In genomic region chr6:80254716-80255115, GRCh38 we compare ENCODE assay signal across 25 cellular contexts.
"Had no signal": no experiment of that assay in that cellular context is flagged by ENCODE, and none has a peak within 500 bp of the region (broad histone marks: within the 10 kb centered on the region; RNA-seq: fewer than 3 reads in every experiment).

No MANE protein-coding gene starts in this region.

- H3K27ac ChIP-seq: epithelial cell of prostate, left ventricle myocardium inferior, neutrophil, parathyroid adenoma, sigmoid colon, transverse colon had no signal

- H3K36me3 ChIP-seq: left ventricle myocardium inferior, neutrophil, sigmoid colon, transverse colon had no signal

- H3K4me1 ChIP-seq: parathyroid adenoma, transverse colon had no signal

- H3K4me3 ChIP-seq: left ventricle myocardium inferior, sigmoid colon, transverse colon had no signal

- ATAC-seq: activated CD4-positive, alpha-beta T cell treated with anti-CD3 and anti-CD28 coated beads for 36 hours; activated T-cell treated with anti-CD3 and anti-CD28 coated beads, Interleukin-2, amount 50 U/mL, for 4 hours; natural killer cell treated with Interleukin-12 subunit alpha and Interleukin-12 subunit beta and Interleukin-15 and Interleukin-18, amount 100 ng/mL, for 72 hours; stimulated activated naive B cell treated with anti-CD40 and anti-IgM and Interleukin-4, amounts not matched to agents 10 μg/mL and 1 μg/mL and 100 μg/mL, for 72 hours; T-cell had no signal

- H3K9me3 ChIP-seq: left ventricle myocardium inferior, neutrophil, sigmoid colon, transverse colon had no signal

- DNase-seq: activated B cell treated with CpG ODN at 0.5 μM for 24 hours; activated CD4-positive, alpha-beta T cell treated with anti-CD3 and anti-CD28 coated beads for 36 hours; activated CD4-positive, alpha-beta T cell treated with anti-CD3 and anti-CD28 coated beads, Interleukin-2, amount 50 U/mL, for 4 hours; activated CD8-positive, alpha-beta memory T cell treated with anti-CD3 and anti-CD28 coated beads for 24 hours; activated CD8-positive, alpha-beta memory T cell treated with anti-CD3 and anti-CD28 coated beads, Interleukin-2, amount 50 U/mL, for 4 hours; activated naive CD4-positive, alpha-beta T cell treated with Interleukin-2 at 50 U/mL for 16 hours; activated naive CD8-positive, alpha-beta T cell treated with anti-CD3 and anti-CD28 coated beads for 36 hours; activated T-cell treated with anti-CD3 and anti-CD28 coated beads, Interleukin-2, amount 50 U/mL, for 4 hours; amniotic stem cell; cortex of kidney; foreskin fibroblast; hippocampal formation; kidney glomerular epithelial cell; left ventricle myocardium inferior; mammary epithelial cell; sigmoid colon; stimulated activated CD4-positive, alpha-beta T cell treated with anti-CD3 and anti-CD28 coated beads, Interleukin-2, amount 100 ng/mL, for 48 hours; stimulated activated CD8-positive, alpha-beta memory T cell treated with anti-CD3 and anti-CD28 coated beads, Interleukin-4, amount 100 ng/mL, for 48 hours; stimulated activated naive B cell treated with anti-CD40 and anti-IgM and Interleukin-4, amounts not matched to agents 10 μg/mL and 1 μg/mL and 100 μg/mL, for 72 hours; T-cell; transverse colon had no signal
